In genomic region chr3:186984064-186984463, GRCh38 we compare ENCODE assay signal across 21 cellular contexts. TPM values are rescaled to one million over a fixed set of nuclear protein-coding genes. Genes with fewer than 3 reads are reported as not detected.
DNase-seq lines count a peak whose midpoint lies in the region; ATAC-seq and TF ChIP-seq lines count a peak whose summit lies in the region.
"Had no signal": no experiment of that assay in that cellular context is flagged by ENCODE, and none has a peak within 500 bp of the region (broad histone marks: within the 10 kb centered on the region; RNA-seq: fewer than 3 reads in every experiment).

No MANE protein-coding gene starts in this region.

- H3K4me1 Mint-ChIP-seq in activated CD4-positive, alpha-beta T cell treated with anti-CD3 and anti-CD28 coated beads, Interleukin-2, amount 10 ng/mL, durations not matched to agents 24 days and 14 days, result peaks cover 19% of the 10 kb centered on the region
- peaks cover 80% of the 10 kb centered on the region for H3K4me1 Mint-ChIP-seq in stimulated activated memory B cell treated with anti-CD40 and anti-IgM and Interleukin-4, amounts not matched to agents 10 μg/mL and 1 μg/mL and 100 μg/mL, for 72 hours

- H4K20me1 ChIP-seq in OCI-LY3 (ENCODE audit: insufficient read depth, low read length) (no peaks in the 10 kb centered on the region), hepatocyte (ENCODE audit: insufficient read depth, poor library complexity, severe bottlenecking) (no peaks in the 10 kb centered on the region)

- intact Hi-C loops in activated CD4-positive, alpha-beta T cell treated with anti-CD3 and anti-CD28 coated beads, Interleukin-2, amount 10 ng/mL, durations not matched to agents 24 days and 14 days (cut with micrococcal nuclease), result no loop called here

- H3K9me3 ChIP-seq in OCI-LY3 (ENCODE audit: insufficient read depth, low read length), result no peaks in the 10 kb centered on the region
- no peaks in the 10 kb centered on the region for H3K9me3 ChIP-seq in hepatocyte (ENCODE audit: low read depth)
- H3K9me3 ChIP-seq: stomach, upper lobe of left lung had no signal

- peak overlapping the region; percentile 8 for H3K27ac Mint-ChIP-seq in activated CD4-positive, alpha-beta T cell treated with anti-CD3 and anti-CD28 coated beads, Interleukin-2, amount 10 ng/mL, durations not matched to agents 24 days and 14 days
- peak overlapping the region; percentile 96 for H3K27ac Mint-ChIP-seq in stimulated activated memory B cell treated with anti-CD40 and anti-IgM and Interleukin-4, amounts not matched to agents 10 μg/mL and 1 μg/mL and 100 μg/mL, for 72 hours
- H3K27ac Mint-ChIP-seq: activated CD4-positive, alpha-beta memory T cell treated with anti-CD3 and anti-CD28 coated beads, Interleukin-2, amount 10 ng/mL, durations not matched to agents 7 days and 5 days had no signal

- H3K36me3 ChIP-seq in OCI-LY3 (replicated peaks; ENCODE audit: low read depth, low read length) (peaks cover 42% of the 10 kb centered on the region), hepatocyte (replicated peaks; ENCODE audit: insufficient read depth, low read depth) (no peaks in the 10 kb centered on the region)

- H3K9ac ChIP-seq in OCI-LY3 (ENCODE audit: low read length), result no peak overlapping the region

- H3K27me3 Mint-ChIP-seq in activated CD4-positive, alpha-beta T cell treated with anti-CD3 and anti-CD28 coated beads, Interleukin-2, amount 10 ng/mL, durations not matched to agents 24 days and 14 days, result no peaks in the 10 kb centered on the region
- H3K27me3 Mint-ChIP-seq in stimulated activated memory B cell treated with anti-CD40 and anti-IgM and Interleukin-4, amounts not matched to agents 10 μg/mL and 1 μg/mL and 100 μg/mL, for 72 hours, result no peaks in the 10 kb centered on the region
- H3K27me3 Mint-ChIP-seq: activated CD4-positive, alpha-beta memory T cell treated with anti-CD3 and anti-CD28 coated beads, Interleukin-2, amount 10 ng/mL, durations not matched to agents 7 days and 5 days; naive thymus-derived CD4-positive, alpha-beta T cell had no signal

- H3K4me3 ChIP-seq in OCI-LY3 (ENCODE audit: low read length) (no peak overlapping the region), hepatocyte (no peak overlapping the region)
- H3K4me3 ChIP-seq: stomach, upper lobe of left lung had no signal

- H3K4me1 ChIP-seq in OCI-LY3 (ENCODE audit: low read length) (peaks cover 49% of the 10 kb centered on the region), hepatocyte (ENCODE audit: insufficient read depth) (no peaks in the 10 kb centered on the region)

- TF ChIP-seq CTCF in OCI-LY3 (IDR thresholded peaks at IDR 0.05; ENCODE audit: low read depth, low read length), result no peak
- no peak for TF ChIP-seq CTCF in hepatocyte (IDR thresholded peaks at IDR 0.05; ENCODE audit: poor library complexity)

- WGBS in hepatocyte (ENCODE audit: low lambda C conversion rate, missing lambda C conversion rate), result 95% methylated on average over 6 of the region's 6 CpGs

- H3K27ac ChIP-seq in OCI-LY3 (ENCODE audit: low read length) (peak overlapping the region; percentile 14; the same call in 1 of the 2 replicates), hepatocyte (peak overlapping the region; percentile 36)
- H3K27ac ChIP-seq: HL-60, stomach, upper lobe of left lung had no signal

- no peak overlapping the region for H2AFZ ChIP-seq in OCI-LY3 (ENCODE audit: low read depth, low read length)
- no peak overlapping the region for H2AFZ ChIP-seq in hepatocyte

- DNase-seq in activated CD4-positive, alpha-beta T cell treated with anti-CD3 and anti-CD28 coated beads, Interleukin-2, amount 10 ng/mL, durations not matched to agents 24 days and 14 days, result no peak
- no peak for DNase-seq in activated CD4-positive, alpha-beta T cell treated with anti-CD3 and anti-CD28 coated beads for 48 hours
- no peak for DNase-seq in hepatocyte (ENCODE audit: low spot score)
- no peak for DNase-seq in NCI-H1694 treated with DMSO at 0.1 percent for 48 hours (lab: John Stamatoyannopoulos, UW)
- DNase-seq: 8988T; activated CD4-positive, alpha-beta memory T cell treated with anti-CD3 and anti-CD28 coated beads, Interleukin-2, amount 10 ng/mL, durations not matched to agents 7 days and 5 days; activated naive CD4-positive, alpha-beta T cell; activated T-cell treated with anti-CD3 and anti-CD28 coated beads, Interleukin-2, amount 50 U/mL, for 1 hour; effector memory CD4-positive, alpha-beta T cell; EL; naive thymus-derived CD4-positive, alpha-beta T cell; NCI-H69; stimulated activated CD4-positive, alpha-beta T cell treated with anti-CD3 and anti-CD28 coated beads, Interleukin-1b, Interleukin-23, amount 100 ng/mL, for 48 hours; stomach; upper lobe of left lung had no signal

- peaks cover 17% of the 10 kb centered on the region for H3K79me2 ChIP-seq in OCI-LY3 (ENCODE audit: low read length)
- no peaks in the 10 kb centered on the region for H3K79me2 ChIP-seq in hepatocyte

- H3K4me2 ChIP-seq in OCI-LY3 (ENCODE audit: low read length), result no peak overlapping the region
- no peak overlapping the region for H3K4me2 ChIP-seq in hepatocyte

- no peaks in the 10 kb centered on the region for H3K9me3 Mint-ChIP-seq in activated CD4-positive, alpha-beta T cell treated with anti-CD3 and anti-CD28 coated beads, Interleukin-2, amount 10 ng/mL, durations not matched to agents 24 days and 14 days
- no peaks in the 10 kb centered on the region for H3K9me3 Mint-ChIP-seq in stimulated activated memory B cell treated with anti-CD40 and anti-IgM and Interleukin-4, amounts not matched to agents 10 μg/mL and 1 μg/mL and 100 μg/mL, for 72 hours
- H3K9me3 Mint-ChIP-seq: activated CD4-positive, alpha-beta memory T cell treated with anti-CD3 and anti-CD28 coated beads, Interleukin-2, amount 10 ng/mL, durations not matched to agents 7 days and 5 days; naive thymus-derived CD4-positive, alpha-beta T cell had no signal

- peaks cover 58% of the 10 kb centered on the region for H3K36me3 Mint-ChIP-seq in activated CD4-positive, alpha-beta T cell treated with anti-CD3 and anti-CD28 coated beads, Interleukin-2, amount 10 ng/mL, durations not matched to agents 24 days and 14 days (ENCODE audit: low read depth)
- peaks cover 43% of the 10 kb centered on the region for H3K36me3 Mint-ChIP-seq in stimulated activated memory B cell treated with anti-CD40 and anti-IgM and Interleukin-4, amounts not matched to agents 10 μg/mL and 1 μg/mL and 100 μg/mL, for 72 hours

- H3K27me3 ChIP-seq in OCI-LY3 (ENCODE audit: low read depth, low read length) (no peaks in the 10 kb centered on the region), hepatocyte (no peaks in the 10 kb centered on the region)
- H3K27me3 ChIP-seq: stomach, upper lobe of left lung had no signal

- H3K9me2 ChIP-seq in hepatocyte (replicated peaks; ENCODE audit: insufficient read depth), result no peaks in the 10 kb centered on the region

- no peak overlapping the region for H3K4me3 Mint-ChIP-seq in activated CD4-positive, alpha-beta T cell treated with anti-CD3 and anti-CD28 coated beads, Interleukin-2, amount 10 ng/mL, durations not matched to agents 24 days and 14 days
- H3K4me3 Mint-ChIP-seq in stimulated activated memory B cell treated with anti-CD40 and anti-IgM and Interleukin-4, amounts not matched to agents 10 μg/mL and 1 μg/mL and 100 μg/mL, for 72 hours, result no peak overlapping the region
- H3K4me3 Mint-ChIP-seq: activated CD4-positive, alpha-beta memory T cell treated with anti-CD3 and anti-CD28 coated beads, Interleukin-2, amount 10 ng/mL, durations not matched to agents 7 days and 5 days had no signal

- ATAC-seq in stimulated activated memory B cell treated with anti-CD40 and anti-IgM and Interleukin-4, amounts not matched to agents 10 μg/mL and 1 μg/mL and 100 μg/mL, for 72 hours, result no peak
- ATAC-seq in HG03159 (IDR thresholded peaks at IDR 0.05; ENCODE audit: unreplicated experiment) (no peak), HG03565 (IDR thresholded peaks at IDR 0.05; ENCODE audit: unreplicated experiment) (no peak)
- ATAC-seq: HCT116; naive thymus-derived CD4-positive, alpha-beta T cell had no signal

RNA-seq across cellular contexts. Expression of gene ST6GAL1, which starts 53.7 kb away (rescaled TPM):
- total RNA-seq in activated CD4-positive, alpha-beta T cell treated with anti-CD3 and anti-CD28 coated beads, Interleukin-2, amount 10 ng/mL, durations not matched to agents 24 days and 14 days, result 128 and 132 TPM in 2 replicates
- 109 and 136 TPM in 2 replicates for total RNA-seq in hepatocyte
- polyA plus RNA-seq in hepatocyte, result 36.6 and 57.5 TPM in 2 replicates
